Comparison of ENCODE assay signal across 8 cellular contexts in the genomic region with DNA sequence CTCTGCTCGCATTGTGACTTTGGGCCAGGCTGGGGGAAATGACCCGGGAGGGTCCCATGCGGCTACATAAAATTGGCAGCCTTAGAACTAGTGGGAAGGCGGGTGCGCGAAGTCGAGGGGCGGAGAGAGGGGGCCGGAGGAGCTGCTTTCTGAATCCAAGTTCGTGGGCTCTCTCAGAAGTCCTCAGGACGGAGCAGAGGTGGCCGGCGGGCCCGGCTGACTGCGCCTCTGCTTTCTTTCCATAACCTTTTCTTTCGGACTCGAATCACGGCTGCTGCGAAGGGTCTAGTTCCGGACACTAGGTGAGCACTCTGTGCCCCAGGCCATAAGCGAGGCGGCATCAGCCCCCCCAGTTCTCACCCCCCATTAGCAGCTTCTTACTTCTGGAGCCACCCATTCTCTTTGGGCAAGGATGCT. TPM values are rescaled to one million over a fixed set of nuclear protein-coding genes. Genes with fewer than 3 reads are reported as not detected.
DNase-seq lines count a peak whose midpoint lies in the region; ATAC-seq, FAIRE-seq and TF ChIP-seq lines count a peak whose summit lies in the region.

A gene with protein sequence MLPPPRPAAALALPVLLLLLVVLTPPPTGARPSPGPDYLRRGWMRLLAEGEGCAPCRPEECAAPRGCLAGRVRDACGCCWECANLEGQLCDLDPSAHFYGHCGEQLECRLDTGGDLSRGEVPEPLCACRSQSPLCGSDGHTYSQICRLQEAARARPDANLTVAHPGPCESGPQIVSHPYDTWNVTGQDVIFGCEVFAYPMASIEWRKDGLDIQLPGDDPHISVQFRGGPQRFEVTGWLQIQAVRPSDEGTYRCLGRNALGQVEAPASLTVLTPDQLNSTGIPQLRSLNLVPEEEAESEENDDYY (plus strand): TSS at position 176 of the 417 bp plus-strand sequence. CDS start 604 bp downstream, outside the sequence.

- H3K27ac Mint-ChIP-seq in Caco-2 (ENCODE audit: unreplicated experiment) = peak within 1 kb of the TSS; percentile 99

- TF ChIP-seq CTCF in Caco-2 (IDR thresholded peaks at IDR 0.05; ENCODE audit: insufficient read depth in 1 of 2, low read depth in 1 of 2, low read length in 1 of 2, severe bottlenecking in 1 of 2, unreplicated experiment in 1 of 2) (no peak), osteoblast (IDR thresholded peaks at IDR 0.05; ENCODE audit: extremely low read depth, low read depth, low read length) (no peak)

- peak within 1 kb of the TSS; percentile 98 for H3K4me3 Mint-ChIP-seq in Caco-2 (ENCODE audit: unreplicated experiment)

- FAIRE-seq in GM12892 (lab: Jason Lieb, UNC) = no peak

- peaks cover 15% of the 10 kb centered on the region for H3K79me2 ChIP-seq in osteoblast (ENCODE audit: insufficient read depth, low read length)

- peak within 1 kb of the TSS; percentile 91 for H2AFZ ChIP-seq in osteoblast (ENCODE audit: low read length)

- H3K36me3 Mint-ChIP-seq in Caco-2 (ENCODE audit: insufficient read depth, unreplicated experiment) = peaks cover 45% of the 10 kb centered on the region

- TF ChIP-seq POLR2A in GM12892 (IDR thresholded peaks at IDR 0.05; ENCODE audit: low read depth, low read length) = no peak

- H3K4me1 ChIP-seq in Caco-2 = peaks cover 37% of the 10 kb centered on the region
- peaks cover 14% of the 10 kb centered on the region for H3K4me1 ChIP-seq in NT2/D1 (ENCODE audit: insufficient read depth, insufficient read length)
- H3K4me1 ChIP-seq in osteoblast (ENCODE audit: insufficient read depth, low read length) = peaks cover 44% of the 10 kb centered on the region

- no peaks in the 10 kb centered on the region for H3K27me3 ChIP-seq in Caco-2 (replicated peaks; ENCODE audit: control insufficient read depth, insufficient read depth, low read length)
- H3K27me3 ChIP-seq in NT2/D1 (ENCODE audit: insufficient read depth, insufficient read length) = peaks cover 47% of the 10 kb centered on the region
- H3K27me3 ChIP-seq in osteoblast (ENCODE audit: insufficient read depth, low read length) = no peaks in the 10 kb centered on the region

- intact Hi-C loops in Caco-2 (cut with micrococcal nuclease; ENCODE audit: unreplicated experiment) = loop anchor here (2.0 kb wide), 1 partner anchor 33 kb away; no protein-coding TSS in a partner anchor

- TSS peak; percentile 59 for BruUV-seq in Caco-2 (replicated peaks; lab: Mats Ljungman, UMichigan)

- no peaks in the 10 kb centered on the region for H3K27me3 Mint-ChIP-seq in Caco-2 (ENCODE audit: insufficient read depth, unreplicated experiment)

- H3K4me3 ChIP-seq in Caco-2 (ENCODE audit: low read depth, low read length) (peak within 1 kb of the TSS; percentile 76), NT2/D1 (ENCODE audit: insufficient read length, low read depth) (peak within 1 kb of the TSS; percentile 78), osteoblast (ENCODE audit: insufficient read depth, low read length) (peak within 1 kb of the TSS; percentile 85)

- peak within 1 kb of the TSS; percentile 98 for H3K4me2 ChIP-seq in osteoblast (ENCODE audit: insufficient read depth, low read length)

- H3K36me3 ChIP-seq in Caco-2 (ENCODE audit: control insufficient read depth, insufficient read depth, low read length) (no peaks in the 10 kb centered on the region; the same call in 1 of the 2 replicates), NT2/D1 (ENCODE audit: insufficient read depth, insufficient read length, low read length) (peaks cover 4% of the 10 kb centered on the region), osteoblast (ENCODE audit: insufficient read depth, low read length) (peaks cover 2% of the 10 kb centered on the region)

- no peaks in the 10 kb centered on the region for H4K20me1 ChIP-seq in osteoblast (ENCODE audit: insufficient read depth, low read length)

- peak within 1 kb of the TSS; percentile 91 for H3K9ac ChIP-seq in NT2/D1 (ENCODE audit: insufficient read length, low read depth)

- H3K27ac ChIP-seq in epithelial cell of prostate (peak within 1 kb of the TSS; percentile 89), osteoblast (ENCODE audit: low read depth, low read length) (peak within 1 kb of the TSS; percentile 92)

- POLR2A ChIA-PET in Caco-2 (lab: Charles Lee) = interaction anchor here (0.5 to 2.6 kb wide), 5 partner anchors 19 to 406 kb away, joined by 3 to 24 read pairs (median 4); a partner anchor contains a TSS

- no peaks in the 10 kb centered on the region for H3K9me3 Mint-ChIP-seq in Caco-2 (ENCODE audit: unreplicated experiment)

- no peak for ATAC-seq in GM19455 (IDR thresholded peaks at IDR 0.05; ENCODE audit: unreplicated experiment)

- DNase-seq in Caco-2 (no peak), NT2/D1 (ENCODE audit: low read depth, low spot score) (no peak), epithelial cell of prostate (ENCODE audit: low read depth, low spot score) (no peak), osteoblast (ENCODE audit: insufficient read length, low spot score, missing footprints) (no peak), GM12892 (ENCODE audit: insufficient read length) (no peak), NCI-H748 treated with DMSO at 0.1 percent for 48 hours (lab: John Stamatoyannopoulos, UW) (no peak), NCI-H2196 treated with DMSO at 0.1 percent for 48 hours (lab: John Stamatoyannopoulos, UW; ENCODE audit: unreplicated experiment) (no peak)

- H3K4me1 Mint-ChIP-seq in Caco-2 (ENCODE audit: low read depth, unreplicated experiment) = peaks cover 22% of the 10 kb centered on the region

- CTCF ChIA-PET in Caco-2 (lab: Charles Lee) = interaction anchor here (0.7 to 3.5 kb wide), 9 partner anchors 10 to 80 kb away, joined by 4 to 33 read pairs (median 6); a partner anchor contains a TSS

- no peaks in the 10 kb centered on the region for H3K9me3 ChIP-seq in Caco-2
- no peaks in the 10 kb centered on the region; the same call in 1 of the 2 replicates for H3K9me3 ChIP-seq in NT2/D1 (ENCODE audit: insufficient read depth, low read length)
- H3K9me3 ChIP-seq in osteoblast (ENCODE audit: low read depth, low read length) = no peaks in the 10 kb centered on the region

RNA-seq across cellular contexts. Expression of the gene that starts here (rescaled TPM):
- 41.3 and 42.3 TPM in 2 replicates for total RNA-seq in Caco-2 (2022)
- 26.4 and 30.1 TPM in 2 replicates for total RNA-seq in osteoblast
- polyA plus RNA-seq in GM12892 (2012; ENCODE audit: missing spikeins) = 0.66 TPM
